Comparison of ENCODE assay signal across 1 cellular context in genomic region chr16:46746821-46747776, GRCh38.
TF ChIP-seq lines count a peak whose summit lies in the region.

No MANE protein-coding gene starts in this region.

TF ChIP-seq in HepG2, 621 proteins besides CTCF, POLR2A, EP300 and RAD21 (continued from another document and continues in another):
- TF ChIP-seq MYC (CRISPR knock-in tag; IDR thresholded peaks at IDR 0.05; ENCODE audit: borderline replicate concordance) = peak; percentile 5; the same call in 1 of the 2 replicates
- TF ChIP-seq ZNF703 (CRISPR knock-in tag; IDR thresholded peaks at IDR 0.05; ENCODE audit: borderline replicate concordance) = no peak
- TF ChIP-seq, protein P1, sequence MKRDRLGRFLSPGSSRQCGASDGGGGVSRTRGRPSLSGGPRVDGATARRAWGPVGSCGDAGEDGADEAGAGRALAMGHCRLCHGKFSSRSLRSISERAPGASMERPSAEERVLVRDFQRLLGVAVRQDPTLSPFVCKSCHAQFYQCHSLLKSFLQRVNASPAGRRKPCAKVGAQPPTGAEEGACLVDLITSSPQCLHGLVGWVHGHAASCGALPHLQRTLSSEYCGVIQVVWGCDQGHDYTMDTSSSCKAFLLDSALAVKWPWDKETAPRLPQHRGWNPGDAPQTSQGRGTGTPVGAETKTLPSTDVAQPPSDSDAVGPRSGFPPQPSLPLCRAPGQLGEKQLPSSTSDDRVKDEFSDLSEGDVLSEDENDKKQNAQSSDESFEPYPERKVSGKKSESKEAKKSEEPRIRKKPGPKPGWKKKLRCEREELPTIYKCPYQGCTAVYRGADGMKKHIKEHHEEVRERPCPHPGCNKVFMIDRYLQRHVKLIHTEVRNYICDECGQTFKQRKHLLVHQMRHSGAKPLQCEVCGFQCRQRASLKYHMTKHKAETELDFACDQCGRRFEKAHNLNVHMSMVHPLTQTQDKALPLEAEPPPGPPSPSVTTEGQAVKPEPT (CRISPR knock-in tag; IDR thresholded peaks at IDR 0.05; ENCODE audit: low read depth) = no peak
- no peak for TF ChIP-seq KDM3A (CRISPR knock-in tag; IDR thresholded peaks at IDR 0.05; ENCODE audit: low read depth)
- no peak for TF ChIP-seq ARID2 (CRISPR knock-in tag; IDR thresholded peaks at IDR 0.05; ENCODE audit: borderline replicate concordance)
- TF ChIP-seq ZNF274 (CRISPR knock-in tag; IDR thresholded peaks at IDR 0.05) = no peak
- TF ChIP-seq HMG20A (CRISPR knock-in tag; IDR thresholded peaks at IDR 0.05; ENCODE audit: borderline replicate concordance) = no peak
- TF ChIP-seq ZNF644 (CRISPR knock-in tag; IDR thresholded peaks at IDR 0.05; ENCODE audit: low read depth) = peak; percentile 67; the same call in 1 of the 2 replicates
- TF ChIP-seq, protein P2, sequence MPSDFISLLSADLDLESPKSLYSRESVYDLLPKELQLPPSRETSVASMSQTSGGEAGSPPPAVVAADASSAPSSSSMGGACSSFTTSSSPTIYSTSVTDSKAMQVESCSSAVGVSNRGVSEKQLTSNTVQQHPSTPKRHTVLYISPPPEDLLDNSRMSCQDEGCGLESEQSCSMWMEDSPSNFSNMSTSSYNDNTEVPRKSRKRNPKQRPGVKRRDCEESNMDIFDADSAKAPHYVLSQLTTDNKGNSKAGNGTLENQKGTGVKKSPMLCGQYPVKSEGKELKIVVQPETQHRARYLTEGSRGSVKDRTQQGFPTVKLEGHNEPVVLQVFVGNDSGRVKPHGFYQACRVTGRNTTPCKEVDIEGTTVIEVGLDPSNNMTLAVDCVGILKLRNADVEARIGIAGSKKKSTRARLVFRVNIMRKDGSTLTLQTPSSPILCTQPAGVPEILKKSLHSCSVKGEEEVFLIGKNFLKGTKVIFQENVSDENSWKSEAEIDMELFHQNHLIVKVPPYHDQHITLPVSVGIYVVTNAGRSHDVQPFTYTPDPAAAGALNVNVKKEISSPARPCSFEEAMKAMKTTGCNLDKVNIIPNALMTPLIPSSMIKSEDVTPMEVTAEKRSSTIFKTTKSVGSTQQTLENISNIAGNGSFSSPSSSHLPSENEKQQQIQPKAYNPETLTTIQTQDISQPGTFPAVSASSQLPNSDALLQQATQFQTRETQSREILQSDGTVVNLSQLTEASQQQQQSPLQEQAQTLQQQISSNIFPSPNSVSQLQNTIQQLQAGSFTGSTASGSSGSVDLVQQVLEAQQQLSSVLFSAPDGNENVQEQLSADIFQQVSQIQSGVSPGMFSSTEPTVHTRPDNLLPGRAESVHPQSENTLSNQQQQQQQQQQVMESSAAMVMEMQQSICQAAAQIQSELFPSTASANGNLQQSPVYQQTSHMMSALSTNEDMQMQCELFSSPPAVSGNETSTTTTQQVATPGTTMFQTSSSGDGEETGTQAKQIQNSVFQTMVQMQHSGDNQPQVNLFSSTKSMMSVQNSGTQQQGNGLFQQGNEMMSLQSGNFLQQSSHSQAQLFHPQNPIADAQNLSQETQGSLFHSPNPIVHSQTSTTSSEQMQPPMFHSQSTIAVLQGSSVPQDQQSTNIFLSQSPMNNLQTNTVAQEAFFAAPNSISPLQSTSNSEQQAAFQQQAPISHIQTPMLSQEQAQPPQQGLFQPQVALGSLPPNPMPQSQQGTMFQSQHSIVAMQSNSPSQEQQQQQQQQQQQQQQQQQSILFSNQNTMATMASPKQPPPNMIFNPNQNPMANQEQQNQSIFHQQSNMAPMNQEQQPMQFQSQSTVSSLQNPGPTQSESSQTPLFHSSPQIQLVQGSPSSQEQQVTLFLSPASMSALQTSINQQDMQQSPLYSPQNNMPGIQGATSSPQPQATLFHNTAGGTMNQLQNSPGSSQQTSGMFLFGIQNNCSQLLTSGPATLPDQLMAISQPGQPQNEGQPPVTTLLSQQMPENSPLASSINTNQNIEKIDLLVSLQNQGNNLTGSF (CRISPR knock-in tag; IDR thresholded peaks at IDR 0.05) = no peak
- TF ChIP-seq ZNF558 (CRISPR knock-in tag; IDR thresholded peaks at IDR 0.05; ENCODE audit: borderline replicate concordance) = no peak
- no peak for TF ChIP-seq SKI (IDR thresholded peaks at IDR 0.05; ENCODE audit: partially characterized antibody)
- no peak for TF ChIP-seq ZNF33B (CRISPR knock-in tag; IDR thresholded peaks at IDR 0.05)
- no peak for TF ChIP-seq FUBP1 (CRISPR knock-in tag; IDR thresholded peaks at IDR 0.05; ENCODE audit: borderline replicate concordance)
- TF ChIP-seq ZSCAN25 (CRISPR knock-in tag; IDR thresholded peaks at IDR 0.05) = peak; percentile 82
- TF ChIP-seq POGK (CRISPR knock-in tag; conservative IDR thresholded peaks at IDR 0.05) = peak; percentile 94
- peak; percentile 26; the same call in 1 of the 2 replicates for TF ChIP-seq TBX2 (CRISPR knock-in tag; IDR thresholded peaks at IDR 0.05; ENCODE audit: borderline replicate concordance)
- TF ChIP-seq, protein P3, sequence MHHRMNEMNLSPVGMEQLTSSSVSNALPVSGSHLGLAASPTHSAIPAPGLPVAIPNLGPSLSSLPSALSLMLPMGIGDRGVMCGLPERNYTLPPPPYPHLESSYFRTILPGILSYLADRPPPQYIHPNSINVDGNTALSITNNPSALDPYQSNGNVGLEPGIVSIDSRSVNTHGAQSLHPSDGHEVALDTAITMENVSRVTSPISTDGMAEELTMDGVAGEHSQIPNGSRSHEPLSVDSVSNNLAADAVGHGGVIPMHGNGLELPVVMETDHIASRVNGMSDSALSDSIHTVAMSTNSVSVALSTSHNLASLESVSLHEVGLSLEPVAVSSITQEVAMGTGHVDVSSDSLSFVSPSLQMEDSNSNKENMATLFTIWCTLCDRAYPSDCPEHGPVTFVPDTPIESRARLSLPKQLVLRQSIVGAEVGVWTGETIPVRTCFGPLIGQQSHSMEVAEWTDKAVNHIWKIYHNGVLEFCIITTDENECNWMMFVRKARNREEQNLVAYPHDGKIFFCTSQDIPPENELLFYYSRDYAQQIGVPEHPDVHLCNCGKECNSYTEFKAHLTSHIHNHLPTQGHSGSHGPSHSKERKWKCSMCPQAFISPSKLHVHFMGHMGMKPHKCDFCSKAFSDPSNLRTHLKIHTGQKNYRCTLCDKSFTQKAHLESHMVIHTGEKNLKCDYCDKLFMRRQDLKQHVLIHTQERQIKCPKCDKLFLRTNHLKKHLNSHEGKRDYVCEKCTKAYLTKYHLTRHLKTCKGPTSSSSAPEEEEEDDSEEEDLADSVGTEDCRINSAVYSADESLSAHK (CRISPR knock-in tag; IDR thresholded peaks at IDR 0.05; ENCODE audit: borderline replicate concordance) = no peak
- no peak for TF ChIP-seq NONO (IDR thresholded peaks at IDR 0.05)
- TF ChIP-seq NONO (CRISPR knock-in tag; conservative IDR thresholded peaks at IDR 0.05) = 0 out of 2 replicates have a peak, but pooled peaks have one; percentile 49
- peak; percentile 43; the same call in 1 of the 2 replicates for TF ChIP-seq HOXA3 (CRISPR knock-in tag; IDR thresholded peaks at IDR 0.05)
- TF ChIP-seq ZSCAN12 (CRISPR knock-in tag; IDR thresholded peaks at IDR 0.05) = no peak
- peak; percentile 91 for TF ChIP-seq CEBPG (CRISPR knock-in tag; IDR thresholded peaks at IDR 0.05)
- no peak for TF ChIP-seq MED8 (CRISPR knock-in tag; IDR thresholded peaks at IDR 0.05; ENCODE audit: insufficient replicate concordance)
- 0 out of 2 replicates have a peak, but pooled peaks have one; percentile 23 for TF ChIP-seq ZNF350 (CRISPR knock-in tag; IDR thresholded peaks at IDR 0.05; ENCODE audit: borderline replicate concordance, low read depth)
- no peak for TF ChIP-seq ZFP36L2 (CRISPR knock-in tag; IDR thresholded peaks at IDR 0.05)
- peak; percentile 41; the same call in 1 of the 2 replicates for TF ChIP-seq HDAC2 (CRISPR knock-in tag; IDR thresholded peaks at IDR 0.05)
- TF ChIP-seq KLF13 (CRISPR knock-in tag; IDR thresholded peaks at IDR 0.05) = no peak
- no peak for TF ChIP-seq RFXANK (CRISPR knock-in tag; IDR thresholded peaks at IDR 0.05)
- no peak for TF ChIP-seq IRX3 (CRISPR knock-in tag; IDR thresholded peaks at IDR 0.05; ENCODE audit: borderline replicate concordance, low read depth)
- no peak for TF ChIP-seq ATAD3A (CRISPR knock-in tag; IDR thresholded peaks at IDR 0.05)
- no peak for TF ChIP-seq SNAPC4 (CRISPR knock-in tag; IDR thresholded peaks at IDR 0.05)
- 0 out of 2 replicates have a peak, but pooled peaks have one; percentile 85 for TF ChIP-seq ZNF512B (CRISPR knock-in tag; IDR thresholded peaks at IDR 0.05; ENCODE audit: borderline replicate concordance)
- no peak for TF ChIP-seq LCORL (IDR thresholded peaks at IDR 0.05)
- TF ChIP-seq LCORL (CRISPR knock-in tag; IDR thresholded peaks at IDR 0.05) = peak; percentile 38; the same call in 1 of the 2 replicates
- TF ChIP-seq ZBTB43 (CRISPR knock-in tag; conservative IDR thresholded peaks at IDR 0.05) = no peak
- TF ChIP-seq HNF4A (CRISPR knock-in tag; IDR thresholded peaks at IDR 0.05) = peak; percentile 42; the same call in 1 of the 2 replicates
- TF ChIP-seq SP1 (IDR thresholded peaks at IDR 0.05) = no peak
- no peak for TF ChIP-seq SP1 (CRISPR knock-in tag; IDR thresholded peaks at IDR 0.05)
